ENCODE assay signal across 19 cellular contexts in genomic region chr15:35850284-35850683, GRCh38.
DNase-seq lines count a peak whose midpoint lies in the region; ATAC-seq and TF ChIP-seq lines count a peak whose summit lies in the region.
"Had no signal": no experiment of that assay in that cellular context is flagged by ENCODE, and none has a peak within 500 bp of the region (broad histone marks: within the 10 kb centered on the region; RNA-seq: fewer than 3 reads in every experiment).

No MANE protein-coding gene starts in this region.

- ATAC-seq in HG03045 (IDR thresholded peaks at IDR 0.05; ENCODE audit: unreplicated experiment) = no peak
- ATAC-seq in stimulated activated naive CD8-positive, alpha-beta T cell treated with anti-CD3 and anti-CD28 coated beads, Interleukin-15, Interleukin-2, amounts not matched to agents 100 U/mL and 50 U/mL, for 24 hours = no peak
- ATAC-seq: GM12878, HepG2 had no signal

- peak overlapping the region; percentile 80 for H3K27ac ChIP-seq in A673 (ENCODE audit: low read depth, low read length, poor library complexity, severe bottlenecking)

- no peak overlapping the region for H3K4me3 ChIP-seq in A673 (ENCODE audit: low read depth, low read length, poor library complexity, severe bottlenecking)
- H3K4me3 ChIP-seq: GM12878, HAP-1 had no signal

- no peak for TF ChIP-seq CTCF in A673 (conservative IDR thresholded peaks at IDR 0.05; ENCODE audit: low read depth, low read length)

- DNase-seq in A673 (ENCODE audit: low spot score) (no peak), SK-MEL-5 (ENCODE audit: low read depth, low spot score) (peak; percentile 21), medulla oblongata (ENCODE audit: extremely low spot score) (peak; percentile 79), superior temporal gyrus (ENCODE audit: extremely low spot score) (peak; percentile 31)
- DNase-seq in stimulated activated naive CD8-positive, alpha-beta T cell treated with anti-CD3 and anti-CD28 coated beads, Interleukin-15, Interleukin-2, amounts not matched to agents 100 U/mL and 50 U/mL, for 24 hours = no peak
- DNase-seq: ACHN; BE2C; C1 segment of cervical spinal cord; CD4-positive, CD25-positive, alpha-beta regulatory T cell; CD8-positive, alpha-beta memory T cell; COR-L47; DMS 273 treated with DMSO at 0.1 percent for 48 hours; DMS53; DND-41; EL had no signal

- CTCF ChIA-PET in A673 (lab: Charles Lee) = no interaction called here

- no peaks in the 10 kb centered on the region for H3K36me3 ChIP-seq in A673 (ENCODE audit: insufficient read depth, low read length, poor library complexity, severe bottlenecking)
- H3K36me3 ChIP-seq: BE2C, HAP-1 had no signal

- no TSS peak for BruUV-seq in A673 (replicated peaks; lab: Mats Ljungman, UMichigan)

- H3K9me3 ChIP-seq in A673 (ENCODE audit: low read depth, low read length, poor library complexity, severe bottlenecking) = no peaks in the 10 kb centered on the region
- H3K9me3 ChIP-seq: BE2C, HAP-1 had no signal

- H3K4me1 ChIP-seq in A673 (ENCODE audit: insufficient read depth, low read length, poor library complexity, severe bottlenecking) = peaks cover 86% of the 10 kb centered on the region
- H3K4me1 ChIP-seq: HAP-1 had no signal

- in situ Hi-C loops in SK-MEL-5 (cut with HindIII; ENCODE audit: low pct_unique_long_range_greater_than_20kb, low sequenced_read_pairs) = no loop called here

- POLR2A ChIA-PET in A673 (lab: Charles Lee; ENCODE audit: low non-redundant PET) = no interaction called here

- H3K27me3 ChIP-seq in A673 (replicated peaks; ENCODE audit: insufficient read depth, low read depth, low read length, poor library complexity) = no peaks in the 10 kb centered on the region
- H3K27me3 ChIP-seq: BE2C had no signal

- intact Hi-C loops in A673 (cut with micrococcal nuclease; ENCODE audit: unreplicated experiment) = no loop called here

Comparison
In these comparisons a context has a peak if more than half of its experiments do, and no peak if none do; other contexts are left out.
1. DNase-seq: peak in SK-MEL-5 (single experiment), medulla oblongata (single experiment) and superior temporal gyrus (single experiment); none in A673 (single experiment) and stimulated activated naive CD8-positive, alpha-beta T cell treated with anti-CD3 and anti-CD28 coated beads, Interleukin-15, Interleukin-2, amounts not matched to agents 100 U/mL and 50 U/mL, for 24 hours (single experiment).